Comparison of ENCODE assay signal across 18 cellular contexts in the genomic region with DNA sequence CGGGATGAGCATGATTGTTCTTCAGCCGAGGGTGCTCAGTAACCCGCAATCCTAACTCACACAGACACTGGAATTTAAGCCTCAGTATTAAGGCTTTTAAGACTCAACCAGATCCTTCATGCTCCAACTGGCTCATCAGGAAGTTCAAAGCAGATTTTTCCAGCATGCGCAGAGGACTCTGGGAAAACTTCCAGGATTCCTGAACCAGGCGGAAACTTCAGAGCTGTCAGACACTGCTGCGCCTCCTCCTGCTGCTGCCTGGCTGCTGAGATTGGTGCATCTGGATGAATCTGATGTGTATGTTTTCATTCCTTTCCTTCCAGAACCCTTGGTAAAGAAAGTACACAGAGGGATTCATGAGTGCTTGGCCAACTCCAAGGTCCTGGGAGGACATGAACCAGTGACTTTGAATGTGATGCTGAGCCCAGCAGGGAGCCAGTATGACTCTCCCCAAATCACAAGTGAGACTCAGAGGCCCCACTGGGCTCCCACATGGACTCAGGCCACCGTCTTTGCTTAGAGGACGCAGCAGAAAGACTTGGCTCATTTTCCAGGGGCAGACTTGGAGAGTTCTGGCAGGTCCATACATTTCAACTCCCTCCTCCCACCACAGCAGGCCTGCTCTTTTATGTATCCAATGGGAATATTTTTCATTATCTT.
DNase-seq lines count a peak whose midpoint lies in the region; ATAC-seq, FAIRE-seq and TF ChIP-seq lines count a peak whose summit lies in the region.
"Had no signal": no experiment of that assay in that cellular context is flagged by ENCODE, and none has a peak within 500 bp of the region (broad histone marks: within the 10 kb centered on the region; RNA-seq: fewer than 3 reads in every experiment).

No MANE protein-coding gene starts in this region.

- H2AK5ac ChIP-seq in mesenchymal stem cell (ENCODE audit: low read length, severe bottlenecking) = no peak overlapping the region

- H3K9me3 Mint-ChIP-seq in stimulated activated naive CD8-positive, alpha-beta T cell treated with anti-CD3 and anti-CD28 coated beads, Interleukin-15, Interleukin-2, amounts not matched to agents 100 ng/mL and 50 ng/mL, for 24 hours = no peaks in the 10 kb centered on the region
- peaks cover 17 to 18% of the 10 kb centered on the region in 2 donors for H3K9me3 Mint-ChIP-seq in stimulated activated naive CD8-positive, alpha-beta T cell treated with anti-CD3 and anti-CD28 coated beads, Interleukin-15, amount 100 ng/mL, for 72 hours
- H3K9me3 Mint-ChIP-seq in central memory CD8-positive, alpha-beta T cell = no peaks in the 10 kb centered on the region
- H3K9me3 Mint-ChIP-seq: dendritic cell treated with granulocyte-macrophage colony-stimulating factor and Interleukin-4, amounts not matched to agents 40 ng/mL and 50 ng/mL, for 4 days had no signal

- no peak overlapping the region for H3K14ac ChIP-seq in mesenchymal stem cell (ENCODE audit: low read length in 2 of 2)

- peaks cover 52% of the 10 kb centered on the region for H3K4me1 Mint-ChIP-seq in stimulated activated naive CD8-positive, alpha-beta T cell treated with anti-CD3 and anti-CD28 coated beads, Interleukin-15, Interleukin-2, amounts not matched to agents 100 ng/mL and 50 ng/mL, for 24 hours (ENCODE audit: low read depth)
- H3K4me1 Mint-ChIP-seq in stimulated activated naive CD8-positive, alpha-beta T cell treated with anti-CD3 and anti-CD28 coated beads, Interleukin-15, amount 100 ng/mL, for 72 hours = peaks cover 52% of the 10 kb centered on the region
- H3K4me1 Mint-ChIP-seq in central memory CD8-positive, alpha-beta T cell = peaks cover 46% of the 10 kb centered on the region

- WGBS in mesenchymal stem cell = 85% methylated on average over 8 of the region's 8 CpGs
- WGBS in prostate gland = 25% methylated on average over 8 of the region's 8 CpGs

- H3K27ac Mint-ChIP-seq in stimulated activated naive CD8-positive, alpha-beta T cell treated with anti-CD3 and anti-CD28 coated beads, Interleukin-15, Interleukin-2, amounts not matched to agents 100 ng/mL and 50 ng/mL, for 24 hours = peak overlapping the region; percentile 81
- peak overlapping the region in 1 of 2 donors; percentile 79 for H3K27ac Mint-ChIP-seq in stimulated activated naive CD8-positive, alpha-beta T cell treated with anti-CD3 and anti-CD28 coated beads, Interleukin-15, amount 100 ng/mL, for 72 hours
- no peak overlapping the region for H3K27ac Mint-ChIP-seq in central memory CD8-positive, alpha-beta T cell (ENCODE audit: low read depth)
- H3K27ac Mint-ChIP-seq: dendritic cell treated with granulocyte-macrophage colony-stimulating factor and Interleukin-4, amounts not matched to agents 40 ng/mL and 50 ng/mL, for 4 days had no signal

- H2BK120ac ChIP-seq in mesenchymal stem cell (ENCODE audit: low read depth, low read length) = no peak overlapping the region

- H3K4me3 ChIP-seq in mesenchymal stem cell (ENCODE audit: insufficient read depth in 1 of 2, low read depth in 1 of 2, low read length in 2 of 2) (no peak overlapping the region), prostate gland (no peak overlapping the region)
- H3K4me3 ChIP-seq: adrenal gland, BLaER1, HAP-1, K562, ovary, SJCRH30 had no signal

- no peak for TF ChIP-seq CTCF in prostate gland (IDR thresholded peaks at IDR 0.05)

- H2BK15ac ChIP-seq in mesenchymal stem cell (ENCODE audit: low read depth, poor library complexity, severe bottlenecking) = no peak overlapping the region

- no peak for ATAC-seq in stimulated activated naive CD8-positive, alpha-beta T cell treated with anti-CD3 and anti-CD28 coated beads, Interleukin-15, amount 100 ng/mL, for 72 hours
- no peak for ATAC-seq in central memory CD8-positive, alpha-beta T cell (replicated peaks; ENCODE audit: extremely low read depth, poor library complexity, severe bottlenecking)
- ATAC-seq: K562 had no signal

- H3K23ac ChIP-seq in mesenchymal stem cell (ENCODE audit: low read length in 2 of 2) = no peak overlapping the region

- no peaks in the 10 kb centered on the region for H3K79me1 ChIP-seq in mesenchymal stem cell (replicated peaks; ENCODE audit: low read length, poor library complexity, severe bottlenecking)

- H3K27ac ChIP-seq in mesenchymal stem cell (ENCODE audit: low read length, poor library complexity, severe bottlenecking) (no peak overlapping the region), prostate gland (no peak overlapping the region)
- H3K27ac ChIP-seq: adrenal gland, BLaER1, ovary, SJCRH30 had no signal

- H4K8ac ChIP-seq in mesenchymal stem cell (ENCODE audit: low read length) = no peak overlapping the region

- H2BK5ac ChIP-seq in mesenchymal stem cell (ENCODE audit: low read depth, low read length, poor library complexity, severe bottlenecking) = no peak overlapping the region

- TF ChIP-seq POLR2A in prostate gland (IDR thresholded peaks at IDR 0.05) = no peak

- no peak overlapping the region for H3K4ac ChIP-seq in mesenchymal stem cell (ENCODE audit: low read depth in 1 of 2, low read length in 2 of 2)

- H4K91ac ChIP-seq in mesenchymal stem cell (ENCODE audit: low read length) = no peak overlapping the region

- no peak overlapping the region for H3K4me2 ChIP-seq in mesenchymal stem cell (ENCODE audit: low read length, poor library complexity, severe bottlenecking)

- no peak overlapping the region for H3K4me3 Mint-ChIP-seq in stimulated activated naive CD8-positive, alpha-beta T cell treated with anti-CD3 and anti-CD28 coated beads, Interleukin-15, Interleukin-2, amounts not matched to agents 100 ng/mL and 50 ng/mL, for 24 hours
- H3K4me3 Mint-ChIP-seq in stimulated activated naive CD8-positive, alpha-beta T cell treated with anti-CD3 and anti-CD28 coated beads, Interleukin-15, amount 100 ng/mL, for 72 hours = peak overlapping the region in 1 of 2 donors; percentile 54
- peak overlapping the region; percentile 41 for H3K4me3 Mint-ChIP-seq in central memory CD8-positive, alpha-beta T cell
- H3K4me3 Mint-ChIP-seq: dendritic cell treated with granulocyte-macrophage colony-stimulating factor and Interleukin-4, amounts not matched to agents 40 ng/mL and 50 ng/mL, for 4 days had no signal

- H3K4me1 ChIP-seq in mesenchymal stem cell (ENCODE audit: control insufficient read depth, insufficient read depth, low read depth, low read length) (no peaks in the 10 kb centered on the region), prostate gland (replicated peaks) (no peaks in the 10 kb centered on the region)
- H3K4me1 ChIP-seq: adrenal gland, HAP-1, SJCRH30 had no signal

- H3K36me3 Mint-ChIP-seq in stimulated activated naive CD8-positive, alpha-beta T cell treated with anti-CD3 and anti-CD28 coated beads, Interleukin-15, Interleukin-2, amounts not matched to agents 100 ng/mL and 50 ng/mL, for 24 hours (ENCODE audit: low read depth) = no peaks in the 10 kb centered on the region
- peaks cover 2% of the 10 kb centered on the region for H3K36me3 Mint-ChIP-seq in central memory CD8-positive, alpha-beta T cell (ENCODE audit: insufficient read depth)

- no peaks in the 10 kb centered on the region for H3K9me3 ChIP-seq in mesenchymal stem cell (ENCODE audit: control insufficient read depth, low read length)
- H3K9me3 ChIP-seq in prostate gland = no peaks in the 10 kb centered on the region
- H3K9me3 ChIP-seq: adrenal gland, HAP-1, ovary, SJCRH30 had no signal

- H2AFZ ChIP-seq in mesenchymal stem cell (ENCODE audit: low read depth, low read length) = no peak overlapping the region

- H3K27me3 Mint-ChIP-seq in stimulated activated naive CD8-positive, alpha-beta T cell treated with anti-CD3 and anti-CD28 coated beads, Interleukin-15, Interleukin-2, amounts not matched to agents 100 ng/mL and 50 ng/mL, for 24 hours = peaks cover 3% of the 10 kb centered on the region
- H3K27me3 Mint-ChIP-seq in stimulated activated naive CD8-positive, alpha-beta T cell treated with anti-CD3 and anti-CD28 coated beads, Interleukin-15, amount 100 ng/mL, for 72 hours = peaks cover 29% of the 10 kb centered on the region
- peaks cover 9% of the 10 kb centered on the region for H3K27me3 Mint-ChIP-seq in central memory CD8-positive, alpha-beta T cell

- H3K18ac ChIP-seq in mesenchymal stem cell (ENCODE audit: low read depth in 1 of 2, low read length in 2 of 2) = no peak overlapping the region

- H3K9ac ChIP-seq in mesenchymal stem cell (ENCODE audit: low read length) = peak overlapping the region; percentile 8
- H3K9ac ChIP-seq: BLaER1 had no signal

- no peak for FAIRE-seq in frontal cortex (lab: Jason Lieb, UNC)
- FAIRE-seq: K562 had no signal

- H3K36me3 ChIP-seq in mesenchymal stem cell (ENCODE audit: control insufficient read depth in 1 of 2, insufficient read depth in 2 of 2, low read depth in 1 of 2, low read length in 2 of 2) = no peaks in the 10 kb centered on the region
- H3K36me3 ChIP-seq in prostate gland = no peaks in the 10 kb centered on the region
- H3K36me3 ChIP-seq: adrenal gland, BLaER1, HAP-1, ovary, SJCRH30 had no signal

- DNase-seq in stimulated activated naive CD8-positive, alpha-beta T cell treated with anti-CD3 and anti-CD28 coated beads, Interleukin-15, amount 100 ng/mL, for 72 hours = no peak
- no peak for DNase-seq in central memory CD8-positive, alpha-beta T cell (ENCODE audit: low spot score in 2 of 2)
- DNase-seq in mesenchymal stem cell (no peak), frontal cortex (ENCODE audit: low spot score in 2 of 2) (no peak), prostate gland (ENCODE audit: low spot score) (no peak), NCI-H1092 treated with DMSO at 0.1 percent for 48 hours (lab: John Stamatoyannopoulos, UW) (no peak)
- no peak for DNase-seq in activated CD8-positive, alpha-beta memory T cell treated with anti-CD3 and anti-CD28 coated beads for 24 hours
- DNase-seq: adrenal gland, NCI-H1436, NCI-H446, ovary, SJCRH30, substantia nigra had no signal

- peaks cover 0 to 59% of the 10 kb centered on the region in 2 experiments for H3K27me3 ChIP-seq in mesenchymal stem cell (ENCODE audit: control insufficient read depth in 1 of 2, insufficient read depth in 1 of 2, low read length in 2 of 2)
- peaks cover 4% of the 10 kb centered on the region for H3K27me3 ChIP-seq in prostate gland (replicated peaks; ENCODE audit: insufficient read depth)
- H3K27me3 ChIP-seq: adrenal gland, BLaER1, ovary had no signal

- H2BK12ac ChIP-seq in mesenchymal stem cell (ENCODE audit: low read length in 2 of 2) = no peak overlapping the region

- intact Hi-C loops in prostate gland (cut with DNase I) = no loop called here
